ENCODE assay signal across 13 cellular contexts in the genomic region with DNA sequence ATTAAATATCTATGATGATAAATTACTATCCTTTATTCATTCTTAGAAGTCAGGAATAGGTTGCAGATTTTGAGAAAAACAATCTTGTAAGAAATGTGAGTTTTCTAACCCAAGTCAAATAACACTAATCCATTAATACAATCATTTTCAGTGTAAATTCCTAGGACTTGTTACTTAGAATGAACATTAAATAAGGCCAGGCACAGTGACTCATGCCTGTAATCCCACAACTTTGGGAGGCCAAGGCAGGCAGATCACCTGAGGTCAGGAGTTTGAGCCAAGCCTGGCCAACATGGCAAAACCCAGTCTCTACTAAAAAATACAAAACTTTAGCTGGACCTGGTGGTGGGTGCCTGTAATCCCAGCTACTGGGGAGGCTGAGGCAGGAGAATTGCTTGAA.
"Had no signal": no experiment of that assay in that cellular context is flagged by ENCODE, and none has a peak within 500 bp of the region (broad histone marks: within the 10 kb centered on the region; RNA-seq: fewer than 3 reads in every experiment).

No MANE protein-coding gene starts in this region.

- H3K27ac ChIP-seq: pancreas, skin epidermis, vagina, VCaP had no signal

- H3K27ac Mint-ChIP-seq: activated CD4-positive, alpha-beta T cell treated with anti-CD3 and anti-CD28 coated beads for 36 hours had no signal

- H3K4me1 Mint-ChIP-seq: activated CD4-positive, alpha-beta T cell treated with anti-CD3 and anti-CD28 coated beads for 36 hours; mesothelial cell of epicardium; neural crest cell had no signal

- H3K27me3 Mint-ChIP-seq: activated CD4-positive, alpha-beta T cell treated with anti-CD3 and anti-CD28 coated beads for 36 hours had no signal

- H3K4me3 Mint-ChIP-seq: activated CD4-positive, alpha-beta T cell treated with anti-CD3 and anti-CD28 coated beads for 36 hours; mesothelial cell of epicardium; neural crest cell had no signal

- H3K9me3 Mint-ChIP-seq: mesothelial cell of epicardium, neural crest cell had no signal

- H3K27me3 ChIP-seq: pancreas, vagina had no signal

- ATAC-seq: activated CD4-positive, alpha-beta T cell treated with anti-CD3 and anti-CD28 coated beads for 36 hours; pancreas had no signal

- H3K9me3 ChIP-seq: pancreas, vagina had no signal

- H3K4me1 ChIP-seq: pancreas, vagina had no signal

- DNase-seq: activated CD4-positive, alpha-beta T cell treated with anti-CD3 and anti-CD28 coated beads for 36 hours; activated CD8-positive, alpha-beta memory T cell treated with anti-CD3 and anti-CD28 coated beads for 24 hours; activated naive CD4-positive, alpha-beta T cell treated with Interleukin-2 at 50 U/mL for 16 hours; hippocampal formation; kidney glomerular epithelial cell; pancreas; retina; T1000 had no signal

- H3K4me3 ChIP-seq: pancreas, skin epidermis, vagina had no signal
